Comparison of ENCODE assay signal across 21 cellular contexts in genomic region chr3:23981136-23981535, GRCh38. TPM values are rescaled to one million over a fixed set of nuclear protein-coding genes. Genes with fewer than 3 reads are reported as not detected.
DNase-seq lines count a peak whose midpoint lies in the region; ATAC-seq and TF ChIP-seq lines count a peak whose summit lies in the region.
"Had no signal": no experiment of that assay in that cellular context is flagged by ENCODE, and none has a peak within 500 bp of the region (broad histone marks: within the 10 kb centered on the region; RNA-seq: fewer than 3 reads in every experiment).

No MANE protein-coding gene starts in this region.

- peaks cover 6% of the 10 kb centered on the region for H3K4me1 Mint-ChIP-seq in stimulated activated naive CD8-positive, alpha-beta T cell treated with anti-CD3 and anti-CD28 coated beads, Interleukin-15, amount 100 ng/mL, for 72 hours

- intact Hi-C loops in heart right ventricle (cut with DNase I), result loop anchor here in 1 of 10 donors (10.0 kb wide), 1 partner anchor 96 kb away; no protein-coding TSS in a partner anchor
- intact Hi-C loops in sciatic nerve (cut with DNase I), result no loop called here
- intact Hi-C loops in stomach (cut with DNase I; ENCODE audit: low total_unique reads), result no loop called here

- H3K27ac ChIP-seq in heart right ventricle (no peak overlapping the region), stomach (no peak overlapping the region)
- H3K27ac ChIP-seq: C4-2B had no signal

- no peak overlapping the region for H3K4me3 Mint-ChIP-seq in stimulated activated naive CD8-positive, alpha-beta T cell treated with anti-CD3 and anti-CD28 coated beads, Interleukin-15, amount 100 ng/mL, for 72 hours
- H3K4me3 Mint-ChIP-seq: activated naive CD4-positive, alpha-beta T cell treated with anti-CD3 and anti-CD28 coated beads for 36 hours; type B pancreatic cell had no signal

- H3K27me3 ChIP-seq in heart right ventricle, result no peaks in the 10 kb centered on the region
- H3K27me3 ChIP-seq in stomach, result no peaks in the 10 kb centered on the region

- ATAC-seq in heart right ventricle (peak in 7 of 8 donors; percentile 57 to 91 (median 78)), sciatic nerve (peak; percentile 27), HG03097 (IDR thresholded peaks at IDR 0.05; ENCODE audit: low FRiP score, unreplicated experiment) (no peak)
- no peak for ATAC-seq in stimulated activated naive CD8-positive, alpha-beta T cell treated with anti-CD3 and anti-CD28 coated beads, Interleukin-15, amount 100 ng/mL, for 72 hours

- H3K4me3 ChIP-seq in heart right ventricle, result no peak overlapping the region
- H3K4me3 ChIP-seq in stomach, result no peak overlapping the region

- WGBS in heart right ventricle, 2 donors, result 74 to 76% methylated on average over 7 of the region's 7 CpGs
- WGBS in stomach, 5 donors, result 80 to 93% (median 89%) methylated on average over 1 to 7 of the region's 7 CpGs

- TF ChIP-seq POLR2A in stomach (IDR thresholded peaks at IDR 0.05), result no peak

- TF ChIP-seq CTCF in heart right ventricle (IDR thresholded peaks at IDR 0.05) (no peak), stomach (IDR thresholded peaks at IDR 0.05) (no peak)

- no peaks in the 10 kb centered on the region for H3K9me3 Mint-ChIP-seq in stimulated activated naive CD8-positive, alpha-beta T cell treated with anti-CD3 and anti-CD28 coated beads, Interleukin-15, amount 100 ng/mL, for 72 hours
- H3K9me3 Mint-ChIP-seq: activated naive CD4-positive, alpha-beta T cell treated with anti-CD3 and anti-CD28 coated beads for 36 hours; IgD-negative memory B cell had no signal

- H3K27me3 Mint-ChIP-seq in stimulated activated naive CD8-positive, alpha-beta T cell treated with anti-CD3 and anti-CD28 coated beads, Interleukin-15, amount 100 ng/mL, for 72 hours, result no peaks in the 10 kb centered on the region
- H3K27me3 Mint-ChIP-seq: IgD-negative memory B cell, type B pancreatic cell had no signal

- H3K9me3 ChIP-seq in heart right ventricle (peaks cover 0 to 6% (median 0%) of the 10 kb centered on the region in 11 donors), stomach (peaks cover 0 to 4% (median 0%) of the 10 kb centered on the region in 4 donors)

- peaks cover 0 to 36% (median 18%) of the 10 kb centered on the region in 9 donors for H3K4me1 ChIP-seq in heart right ventricle
- peaks cover 0 to 30% (median 12%) of the 10 kb centered on the region in 4 donors for H3K4me1 ChIP-seq in stomach

- no peak for TF ChIP-seq EP300 in stomach (IDR thresholded peaks at IDR 0.05)

- H3K36me3 ChIP-seq in heart right ventricle (peaks cover 0 to 41% (median 7%) of the 10 kb centered on the region in 9 donors), stomach (peaks cover 9 to 30% (median 26%) of the 10 kb centered on the region in 4 donors)

- peak; percentile 10 for DNase-seq in ELR (ENCODE audit: low read depth)
- peak; percentile 34 for DNase-seq in SHP77 treated with DMSO at 0.1 percent for 48 hours (lab: John Stamatoyannopoulos, UW)
- DNase-seq in heart right ventricle, result peak; percentile 23 to 53
- DNase-seq in sciatic nerve (ENCODE audit: low spot score), result no peak
- no peak for DNase-seq in stimulated activated naive CD8-positive, alpha-beta T cell treated with anti-CD3 and anti-CD28 coated beads, Interleukin-15, amount 100 ng/mL, for 72 hours
- DNase-seq in stomach, result no peak
- no peak for DNase-seq in NCI-H446 treated with DMSO at 0.1 percent for 48 hours (lab: John Stamatoyannopoulos, UW)
- DNase-seq: activated CD4-positive, CD25-positive, alpha-beta regulatory T cell treated with anti-CD3 and anti-CD28 coated beads, Interleukin-2, amount 50 U/mL, for 72 hours; activated naive CD4-positive, alpha-beta T cell treated with anti-CD3 and anti-CD28 coated beads for 36 hours; activated T-cell treated with anti-CD3 and anti-CD28 coated beads, Interleukin-2, amount 50 U/mL, for 48 hours; amniotic stem cell; EL; hippocampal formation; NCI-H2171; NCI-H69; stimulated activated CD4-positive, alpha-beta T cell treated with anti-CD3 and anti-CD28 coated beads, Interleukin-12 subunit alpha, Interleukin-12 subunit beta, amount 100 ng/mL, for 4 hours; stimulated activated CD4-positive, alpha-beta T cell treated with anti-CD3 and anti-CD28 coated beads, Interleukin-4, amount 100 ng/mL, for 4 hours had no signal

- no peak overlapping the region for H3K27ac Mint-ChIP-seq in stimulated activated naive CD8-positive, alpha-beta T cell treated with anti-CD3 and anti-CD28 coated beads, Interleukin-15, amount 100 ng/mL, for 72 hours
- H3K27ac Mint-ChIP-seq: activated naive CD4-positive, alpha-beta T cell treated with anti-CD3 and anti-CD28 coated beads for 36 hours; type B pancreatic cell had no signal

RNA-seq across cellular contexts. Expression of gene NR1D2, which starts 36.0 kb away (rescaled TPM):
- total RNA-seq in heart right ventricle (10 to 100 TPM; 12.4 to 54.7 (median 36.2) TPM), sciatic nerve (71.5 TPM), stomach (100 to 1,000 TPM in 1 of 5 donors, 10 to 100 TPM in 3, 1 to 10 TPM in 1; 9.8 to 105 (median 35.1) TPM)
- polyA plus RNA-seq in heart right ventricle (1 to 10 TPM; 2.8 to 8.3 TPM), stomach (10 to 100 TPM in 1 of 3 donors, 1 to 10 TPM in 2; 5.5 to 23.2 (median 9.1) TPM)

Comparison
In these comparisons a context has a peak if more than half of its experiments do, and no peak if none do; other contexts are left out.
1. DNase-seq: peak in ELR (single experiment), SHP77 treated with DMSO at 0.1 percent for 48 hours (single experiment) and heart right ventricle (2 of 2); none in sciatic nerve (single experiment), stimulated activated naive CD8-positive, alpha-beta T cell treated with anti-CD3 and anti-CD28 coated beads, Interleukin-15, amount 100 ng/mL, for 72 hours (0 of 2), stomach (single experiment) and NCI-H446 treated with DMSO at 0.1 percent for 48 hours (single experiment).
2. ATAC-seq: peak in heart right ventricle (7 of 8) and sciatic nerve (single experiment); none in stimulated activated naive CD8-positive, alpha-beta T cell treated with anti-CD3 and anti-CD28 coated beads, Interleukin-15, amount 100 ng/mL, for 72 hours (single experiment) and HG03097 (single experiment).